Comparison of ENCODE assay signal across 8 cellular contexts in the genomic region with DNA sequence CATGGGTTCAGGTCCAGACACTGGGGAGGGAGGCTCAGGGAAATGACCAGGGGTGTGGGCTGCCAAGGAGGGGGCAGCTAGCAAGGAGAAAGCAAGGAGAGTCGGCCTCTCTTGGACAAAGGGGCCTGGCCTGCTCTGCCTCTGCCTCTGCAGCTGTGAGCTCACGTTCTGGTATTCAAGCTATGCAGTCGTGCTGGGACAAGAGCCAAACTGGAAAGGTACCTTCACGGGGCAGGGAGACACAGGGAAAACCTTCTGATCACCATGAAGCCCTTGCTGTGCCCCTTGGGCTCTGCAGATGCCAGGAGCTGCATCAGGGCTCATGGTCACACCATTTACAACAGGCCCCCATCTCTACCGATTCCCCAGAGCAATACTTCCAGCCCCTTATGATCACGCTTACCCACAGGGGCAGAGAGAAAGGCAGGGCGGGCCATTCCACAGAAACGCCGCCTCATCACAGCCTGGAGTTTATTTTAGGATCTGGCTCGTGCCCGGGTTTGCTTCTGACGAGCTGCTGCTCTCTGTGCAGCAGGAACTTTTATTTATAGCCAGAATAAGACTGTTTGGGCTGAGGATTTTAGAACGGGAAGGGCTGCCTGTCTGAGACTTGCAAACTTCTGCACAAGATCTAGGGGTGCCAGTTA.
A peak's percentile ranks its signal among the peaks of the same experiment; 100 is the strongest.
DNase-seq lines count a peak whose midpoint lies in the region; ATAC-seq and TF ChIP-seq lines count a peak whose summit lies in the region.

No MANE protein-coding gene starts in this region.

- intact Hi-C loops in aorta (cut with DNase I), result loop anchor here in 1 of 2 donors (5.0 kb wide), 2 partner anchors 69 to 129 kb away; no protein-coding TSS in a partner anchor
- intact Hi-C loops in spleen (cut with DNase I; ENCODE audit: low total_unique reads), result no loop called here

- H2BK120ac ChIP-seq in mesenchymal stem cell (ENCODE audit: low read depth, low read length), result no peak overlapping the region

- H3K9me3 ChIP-seq in endocrine pancreas (ENCODE audit: control insufficient read depth, low read length) (no peaks in the 10 kb centered on the region), mesenchymal stem cell (ENCODE audit: control insufficient read depth, low read length) (no peaks in the 10 kb centered on the region), aorta (ENCODE audit: control insufficient read depth, low read length) (no peaks in the 10 kb centered on the region), spleen (no peaks in the 10 kb centered on the region)

- peak overlapping the region; percentile 45 for H4K8ac ChIP-seq in mesenchymal stem cell (ENCODE audit: low read length)

- peak overlapping the region; percentile 90 for H3K27ac ChIP-seq in mesenchymal stem cell (ENCODE audit: low read length, poor library complexity, severe bottlenecking)
- peak overlapping the region; percentile 17 to 95 for H3K27ac ChIP-seq in aorta (ENCODE audit: low read depth in 1 of 2, low read length in 2 of 2)
- peak overlapping the region in 3 of 8 donors; percentile 22 to 36 (median 22) for H3K27ac ChIP-seq in spleen

- no peak overlapping the region for H3K23ac ChIP-seq in mesenchymal stem cell (ENCODE audit: low read length in 2 of 2)

- in situ Hi-C loops in ACHN (cut with HindIII; ENCODE audit: low pct_ligation_motif_present, low pct_unique_long_range_greater_than_20kb, low sequenced_read_pairs), result no loop called here

- peak; percentile 87 for DNase-seq in ACHN
- DNase-seq in NCI-H1694 treated with DMSO at 0.1 percent for 48 hours (lab: John Stamatoyannopoulos, UW), result peak; percentile 26
- peak; percentile 86 for DNase-seq in mesenchymal stem cell
- peak; percentile 85 to 91 for DNase-seq in aorta
- DNase-seq in spleen, result no peak
- DNase-seq in activated CD4-positive, CD25-positive, alpha-beta regulatory T cell (lab: John Stamatoyannopoulos, UW), result no peak
- DNase-seq in stimulated activated CD4-positive, alpha-beta T cell treated with anti-CD3 and anti-CD28 coated beads, Interleukin-4, amount 100 ng/mL, for 4 hours, result no peak

- H3K27me3 ChIP-seq in endocrine pancreas (ENCODE audit: control insufficient read depth, insufficient read depth, low read length), result no peaks in the 10 kb centered on the region
- H3K27me3 ChIP-seq in mesenchymal stem cell (ENCODE audit: control insufficient read depth in 1 of 2, insufficient read depth in 1 of 2, low read length in 2 of 2), result no peaks in the 10 kb centered on the region
- H3K27me3 ChIP-seq in aorta (ENCODE audit: control insufficient read depth in 1 of 2, insufficient read depth in 2 of 2, low read length in 1 of 2), result no peaks in the 10 kb centered on the region
- no peaks in the 10 kb centered on the region for H3K27me3 ChIP-seq in spleen (replicated peaks in 1 of 7)

- no peak overlapping the region for H4K91ac ChIP-seq in mesenchymal stem cell (ENCODE audit: low read length)

- no peak overlapping the region for H3K14ac ChIP-seq in mesenchymal stem cell (ENCODE audit: low read length in 2 of 2)

- no peak overlapping the region for H2AK5ac ChIP-seq in mesenchymal stem cell (ENCODE audit: low read length, severe bottlenecking)

- H3K36me3 ChIP-seq in endocrine pancreas (ENCODE audit: control insufficient read depth, insufficient read depth, low read length) (peaks cover 4% of the 10 kb centered on the region), mesenchymal stem cell (ENCODE audit: control insufficient read depth in 1 of 2, insufficient read depth in 2 of 2, low read depth in 1 of 2, low read length in 2 of 2) (peaks cover 36 to 53% of the 10 kb centered on the region in 2 experiments), aorta (ENCODE audit: control insufficient read depth in 1 of 2, insufficient read depth in 2 of 2, low read length in 1 of 2) (no peaks in the 10 kb centered on the region), spleen (peaks cover 0 to 100% (median 57%) of the 10 kb centered on the region in 6 donors)

- H2BK12ac ChIP-seq in mesenchymal stem cell (ENCODE audit: low read length in 2 of 2), result peak overlapping the region in 1 of 2 experiments; percentile 60

- no peak overlapping the region for H2BK15ac ChIP-seq in mesenchymal stem cell (ENCODE audit: low read depth, poor library complexity, severe bottlenecking)

- no peak overlapping the region for H2AFZ ChIP-seq in mesenchymal stem cell (ENCODE audit: low read depth, low read length)

- H3K79me1 ChIP-seq in mesenchymal stem cell (replicated peaks; ENCODE audit: low read length, poor library complexity, severe bottlenecking), result peaks cover 5% of the 10 kb centered on the region

- H3K4ac ChIP-seq in mesenchymal stem cell (ENCODE audit: low read depth in 1 of 2, low read length in 2 of 2), result no peak overlapping the region

- H3K4me3 ChIP-seq in endocrine pancreas (ENCODE audit: control insufficient read depth, insufficient read depth, low read length) (no peak overlapping the region), mesenchymal stem cell (ENCODE audit: insufficient read depth in 1 of 2, low read depth in 1 of 2, low read length in 2 of 2) (peak overlapping the region in 1 of 2 experiments; percentile 59), aorta (ENCODE audit: low read length in 2 of 2) (no peak overlapping the region), spleen (no peak overlapping the region)

- H3K4me1 ChIP-seq in endocrine pancreas (ENCODE audit: control insufficient read depth, insufficient read depth, low read length) (no peaks in the 10 kb centered on the region), mesenchymal stem cell (ENCODE audit: control insufficient read depth, insufficient read depth, low read depth, low read length) (peaks cover 31% of the 10 kb centered on the region), aorta (ENCODE audit: control insufficient read depth in 1 of 2, insufficient read depth in 2 of 2, low read length in 2 of 2) (peaks cover 0 to 2% of the 10 kb centered on the region in 2 donors), spleen (peaks cover 0 to 19% (median 4%) of the 10 kb centered on the region in 6 donors)

- TF ChIP-seq POLR2A in spleen (IDR thresholded peaks at IDR 0.05), result no peak

- no peak for TF ChIP-seq CTCF in spleen (IDR thresholded peaks at IDR 0.05 in 8 of 11, conservative IDR thresholded peaks at IDR 0.05 in 3 of 11)

- H3K9ac ChIP-seq in endocrine pancreas (ENCODE audit: control insufficient read depth, insufficient read depth, low read length), result peak overlapping the region; percentile 16
- H3K9ac ChIP-seq in mesenchymal stem cell (ENCODE audit: low read length), result peak overlapping the region; percentile 76

- H3K4me2 ChIP-seq in mesenchymal stem cell (ENCODE audit: low read length, poor library complexity, severe bottlenecking), result peak overlapping the region; percentile 45

- H3K18ac ChIP-seq in mesenchymal stem cell (ENCODE audit: low read depth in 1 of 2, low read length in 2 of 2), result peak overlapping the region; percentile 21 to 63

- 6% methylated on average over 13 of the region's 13 CpGs for WGBS in mesenchymal stem cell
- WGBS in aorta, 2 donors, result 4 to 6% methylated on average over 13 of the region's 13 CpGs
- 75 to 89% (median 84%) methylated on average over 13 of the region's 13 CpGs for whole genome bisulfite sequencing in spleen, 5 donors

- ATAC-seq in aorta (ENCODE audit: low FRiP score), result peak; percentile 79

- H2BK5ac ChIP-seq in mesenchymal stem cell (ENCODE audit: low read depth, low read length, poor library complexity, severe bottlenecking), result peak overlapping the region; percentile 71

Comparison
In these comparisons a context has a peak if more than half of its experiments do, and no peak if none do; other contexts are left out.
1. DNase-seq: peak in ACHN (single experiment), NCI-H1694 treated with DMSO at 0.1 percent for 48 hours (single experiment), mesenchymal stem cell (single experiment) and aorta (2 of 2); none in spleen (single experiment), activated CD4-positive, CD25-positive, alpha-beta regulatory T cell (0 of 4) and stimulated activated CD4-positive, alpha-beta T cell treated with anti-CD3 and anti-CD28 coated beads, Interleukin-4, amount 100 ng/mL, for 4 hours (0 of 2).